23 cellular contexts compared by ENCODE assay signal in genomic region chr22:19329454-19329853, GRCh38.
"Had no signal": no experiment of that assay in that cellular context is flagged by ENCODE, and none has a peak within 500 bp of the region (broad histone marks: within the 10 kb centered on the region; RNA-seq: fewer than 3 reads in every experiment).

No MANE protein-coding gene starts in this region.

- H3K27me3 ChIP-seq: dorsolateral prefrontal cortex, esophagus squamous epithelium, heart right ventricle, neutrophil, pancreas, right lobe of liver, transverse colon had no signal

- H3K27ac ChIP-seq: dorsolateral prefrontal cortex, esophagus squamous epithelium, heart right ventricle, neutrophil, pancreas, right lobe of liver, thoracic aorta, transverse colon had no signal

- ATAC-seq: left colon; left ventricle myocardium superior; mucosa of descending colon; natural killer cell treated with Interleukin-12 subunit alpha and Interleukin-12 subunit beta and Interleukin-15 and Interleukin-18, amount 100 ng/mL, for 72 hours; pancreas; stimulated activated naive B cell treated with anti-CD40 and anti-IgM and Interleukin-4, amounts not matched to agents 10 μg/mL and 1 μg/mL and 100 μg/mL, for 72 hours had no signal

- H3K4me1 ChIP-seq: esophagus squamous epithelium, heart right ventricle, pancreas, right lobe of liver, transverse colon had no signal

- H3K9me3 ChIP-seq: neutrophil, pancreas, right lobe of liver had no signal

- H3K4me3 ChIP-seq: dorsolateral prefrontal cortex, esophagus squamous epithelium, heart right ventricle, mucosa of descending colon, pancreas, right lobe of liver, thoracic aorta, transverse colon had no signal

- DNase-seq: dorsolateral prefrontal cortex; effector memory CD4-positive, alpha-beta T cell; erythroblast; esophagus squamous epithelium; foreskin melanocyte; glutamatergic neuron; heart right ventricle; hippocampal formation; left colon; left ventricle myocardium superior; mesenchymal stem cell; mucosa of descending colon; naive B cell; pancreas; right lobe of liver; small intestine; stimulated activated CD4-positive, alpha-beta T cell treated with anti-CD3 and anti-CD28 coated beads, Interleukin-15, amount 100 ng/mL, for 24 hours; stimulated activated CD4-positive, alpha-beta T cell treated with anti-CD3 and anti-CD28 coated beads, Interleukin-2, amount 100 ng/mL, for 48 hours; stimulated activated naive B cell treated with anti-CD40 and anti-IgM and Interleukin-4, amounts not matched to agents 10 μg/mL and 1 μg/mL and 100 μg/mL, for 72 hours; transverse colon had no signal
